ENCODE assay signal across 14 cellular contexts in genomic region chr11:117239295-117239694, GRCh38. TPM values are rescaled to one million over a fixed set of nuclear protein-coding genes. Genes with fewer than 3 reads are reported as not detected.
DNase-seq lines count a peak whose midpoint lies in the region; ATAC-seq and TF ChIP-seq lines count a peak whose summit lies in the region.
"Had no signal": no experiment of that assay in that cellular context is flagged by ENCODE, and none has a peak within 500 bp of the region (broad histone marks: within the 10 kb centered on the region; RNA-seq: fewer than 3 reads in every experiment).

No MANE protein-coding gene starts in this region.

- H3K36me3 ChIP-seq in DND-41 (ENCODE audit: insufficient read depth, low read length) (peaks cover 43% of the 10 kb centered on the region), OCI-LY7 (ENCODE audit: insufficient read depth, low read length) (peaks cover 30% of the 10 kb centered on the region), endodermal cell (ENCODE audit: control insufficient read depth, insufficient read depth, low read length) (peaks cover 53% of the 10 kb centered on the region), MM.1S (replicated peaks; ENCODE audit: insufficient read depth, low read length) (no peaks in the 10 kb centered on the region)

- no peak for DNase-seq in DND-41
- no peak for DNase-seq in OCI-LY7 (ENCODE audit: low spot score)
- no peak for DNase-seq in endodermal cell
- DNase-seq in nephron progenitor cell, result no peak
- no peak for DNase-seq in MM.1S
- DNase-seq in epidermal melanocyte (ENCODE audit: insufficient read length, low spot score), result no peak
- no peak for DNase-seq in stimulated activated CD4-positive, alpha-beta T cell treated with anti-CD3 and anti-CD28 coated beads, Interleukin-4, amount 100 ng/mL, for 4 hours
- DNase-seq: activated CD4-positive, alpha-beta T cell treated with anti-CD3 and anti-CD28 coated beads, Interleukin-2, amount 10 ng/mL, durations not matched to agents 24 days and 14 days; activated naive CD8-positive, alpha-beta T cell treated with anti-CD3 and anti-CD28 coated beads for 36 hours; gastrocnemius medialis; GOT3; NCI-H1694 treated with DMSO at 0.1 percent for 48 hours; stimulated activated naive B cell treated with anti-CD40 and anti-IgM and Interleukin-4, amounts not matched to agents 10 μg/mL and 1 μg/mL and 100 μg/mL, for 72 hours had no signal

- ATAC-seq in DND-41 (ENCODE audit: insufficient read depth, low read depth) (no peak), HG03460 (IDR thresholded peaks at IDR 0.05; ENCODE audit: unreplicated experiment) (no peak)
- ATAC-seq: gastrocnemius medialis; stimulated activated naive B cell treated with anti-CD40 and anti-IgM and Interleukin-4, amounts not matched to agents 10 μg/mL and 1 μg/mL and 100 μg/mL, for 72 hours had no signal

- H3K4me1 Mint-ChIP-seq in endodermal cell (peaks cover 1% of the 10 kb centered on the region), nephron progenitor cell (peaks cover 2% of the 10 kb centered on the region)

- H4K20me1 ChIP-seq in DND-41 (ENCODE audit: insufficient read depth, low read length) (no peaks in the 10 kb centered on the region), OCI-LY7 (ENCODE audit: insufficient read depth, low read length) (no peaks in the 10 kb centered on the region), MM.1S (ENCODE audit: insufficient read depth, low read length) (no peaks in the 10 kb centered on the region; the same call in 1 of the 2 replicates)

- TF ChIP-seq CTCF in DND-41 (IDR thresholded peaks at IDR 0.05; ENCODE audit: borderline replicate concordance, extremely low read depth, low read length, poor library complexity, severe bottlenecking), result peak; percentile 5
- TF ChIP-seq CTCF in OCI-LY7 (conservative IDR thresholded peaks at IDR 0.05; ENCODE audit: low read length), result peak; percentile 33; the same call in 1 of the 2 replicates
- peak; percentile 40 for TF ChIP-seq CTCF in endodermal cell (conservative IDR thresholded peaks at IDR 0.05)
- TF ChIP-seq CTCF in nephron progenitor cell (IDR thresholded peaks at IDR 0.05), result no peak
- no peak for TF ChIP-seq CTCF in MM.1S (IDR thresholded peaks at IDR 0.05; ENCODE audit: low read length)

- peaks cover 2% of the 10 kb centered on the region for H3K79me2 ChIP-seq in DND-41 (ENCODE audit: insufficient read depth, low read length)
- no peaks in the 10 kb centered on the region for H3K79me2 ChIP-seq in OCI-LY7 (ENCODE audit: insufficient read depth, low read depth, low read length)
- H3K79me2 ChIP-seq in MM.1S (ENCODE audit: low read length), result no peaks in the 10 kb centered on the region

- no peak overlapping the region for H3K27ac ChIP-seq in DND-41 (ENCODE audit: low read length)
- no peak overlapping the region for H3K27ac ChIP-seq in OCI-LY7 (ENCODE audit: low read depth, low read length, poor library complexity, severe bottlenecking)
- H3K27ac ChIP-seq in endodermal cell (ENCODE audit: low read depth, low read length), result no peak overlapping the region
- H3K27ac ChIP-seq in MM.1S (ENCODE audit: low read length), result no peak overlapping the region
- H3K27ac ChIP-seq: gastrocnemius medialis had no signal

- no TSS peak for BruUV-seq in OCI-LY7 (replicated peaks; lab: Mats Ljungman, UMichigan)

- H3K27me3 Mint-ChIP-seq in endodermal cell (ENCODE audit: insufficient read depth), result no peaks in the 10 kb centered on the region
- no peaks in the 10 kb centered on the region for H3K27me3 Mint-ChIP-seq in nephron progenitor cell (ENCODE audit: low read depth, poor library complexity)
- H3K27me3 Mint-ChIP-seq: activated CD4-positive, alpha-beta T cell treated with anti-CD3 and anti-CD28 coated beads, Interleukin-2, amount 10 ng/mL, durations not matched to agents 24 days and 14 days; activated naive CD8-positive, alpha-beta T cell treated with anti-CD3 and anti-CD28 coated beads for 36 hours; stimulated activated naive B cell treated with anti-CD40 and anti-IgM and Interleukin-4, amounts not matched to agents 10 μg/mL and 1 μg/mL and 100 μg/mL, for 72 hours had no signal

- no peaks in the 10 kb centered on the region for H3K27me3 ChIP-seq in DND-41 (ENCODE audit: insufficient read depth, low read length, poor library complexity)
- H3K27me3 ChIP-seq in endodermal cell (ENCODE audit: control insufficient read depth, insufficient read depth, low read length, poor library complexity, severe bottlenecking), result no peaks in the 10 kb centered on the region
- no peaks in the 10 kb centered on the region for H3K27me3 ChIP-seq in MM.1S (replicated peaks; ENCODE audit: insufficient read depth, low read length)
- H3K27me3 ChIP-seq: gastrocnemius medialis had no signal

- WGBS in endodermal cell (ENCODE audit: insufficient coverage in 1 of 2, insufficient read length in 1 of 2), 2 experiments, result 89 to 92% methylated on average over 4 to 6 of the region's 6 CpGs

- H3K9me2 ChIP-seq in OCI-LY7 (ENCODE audit: insufficient read depth, low read length) (no peaks in the 10 kb centered on the region), MM.1S (replicated peaks; ENCODE audit: insufficient read depth, low read length) (no peaks in the 10 kb centered on the region)

- H3K9ac ChIP-seq in DND-41 (ENCODE audit: low read depth, low read length) (no peak overlapping the region), endodermal cell (ENCODE audit: extremely low read depth, low read length, poor library complexity, severe bottlenecking) (no peak overlapping the region), MM.1S (ENCODE audit: low read length) (no peak overlapping the region)

- POLR2A ChIA-PET in OCI-LY7 (lab: Charles Lee), result interaction anchor here (0.7 kb wide), 1 partner anchor 320 kb away, joined by 6 read pairs; no protein-coding TSS in a partner anchor

- H3K4me3 Mint-ChIP-seq in endodermal cell (no peak overlapping the region), nephron progenitor cell (no peak overlapping the region)
- H3K4me3 Mint-ChIP-seq: activated CD4-positive, alpha-beta T cell treated with anti-CD3 and anti-CD28 coated beads, Interleukin-2, amount 10 ng/mL, durations not matched to agents 24 days and 14 days; activated naive CD8-positive, alpha-beta T cell treated with anti-CD3 and anti-CD28 coated beads for 36 hours; stimulated activated naive B cell treated with anti-CD40 and anti-IgM and Interleukin-4, amounts not matched to agents 10 μg/mL and 1 μg/mL and 100 μg/mL, for 72 hours had no signal

- H3K4me3 ChIP-seq in DND-41 (ENCODE audit: low read depth in 1 of 2, low read length in 2 of 2), result no peak overlapping the region
- no peak overlapping the region for H3K4me3 ChIP-seq in OCI-LY7 (ENCODE audit: low read depth, low read length, poor library complexity, severe bottlenecking)
- no peak overlapping the region for H3K4me3 ChIP-seq in endodermal cell (ENCODE audit: low read length)
- H3K4me3 ChIP-seq in MM.1S (ENCODE audit: low read length), result no peak overlapping the region
- H3K4me3 ChIP-seq: gastrocnemius medialis had no signal

- H3K9me3 ChIP-seq in DND-41 (ENCODE audit: insufficient read depth, low read length, severe bottlenecking) (no peaks in the 10 kb centered on the region), OCI-LY7 (ENCODE audit: low read length) (no peaks in the 10 kb centered on the region), endodermal cell (ENCODE audit: control insufficient read depth, low read length) (no peaks in the 10 kb centered on the region), MM.1S (replicated peaks; ENCODE audit: insufficient read depth, low read length) (no peaks in the 10 kb centered on the region)
- H3K9me3 ChIP-seq: gastrocnemius medialis had no signal

- intact Hi-C loops in OCI-LY7 (cut with micrococcal nuclease; ENCODE audit: unreplicated experiment), result no loop called here

- H3K27ac Mint-ChIP-seq in endodermal cell (no peak overlapping the region), nephron progenitor cell (peak overlapping the region; percentile 30)
- H3K27ac Mint-ChIP-seq: activated CD4-positive, alpha-beta T cell treated with anti-CD3 and anti-CD28 coated beads, Interleukin-2, amount 10 ng/mL, durations not matched to agents 24 days and 14 days; activated naive CD8-positive, alpha-beta T cell treated with anti-CD3 and anti-CD28 coated beads for 36 hours; stimulated activated naive B cell treated with anti-CD40 and anti-IgM and Interleukin-4, amounts not matched to agents 10 μg/mL and 1 μg/mL and 100 μg/mL, for 72 hours had no signal

- CTCF ChIA-PET in OCI-LY7 (lab: Charles Lee; ENCODE audit: unreplicated experiment), result no interaction called here

- H3K4me1 ChIP-seq in DND-41 (ENCODE audit: insufficient read depth, low read length) (peaks cover 2% of the 10 kb centered on the region), OCI-LY7 (ENCODE audit: insufficient read depth, low read length, poor library complexity, severe bottlenecking) (peaks cover 4% of the 10 kb centered on the region), endodermal cell (ENCODE audit: control insufficient read depth, insufficient read depth, low read length) (no peaks in the 10 kb centered on the region), MM.1S (ENCODE audit: low read length) (no peaks in the 10 kb centered on the region)

- H3K36me3 Mint-ChIP-seq in endodermal cell (ENCODE audit: low read depth) (peaks cover 42% of the 10 kb centered on the region), nephron progenitor cell (ENCODE audit: low read depth) (peaks cover 39% of the 10 kb centered on the region)

- H2AFZ ChIP-seq in DND-41 (ENCODE audit: low read depth, low read length) (no peak overlapping the region), OCI-LY7 (ENCODE audit: low read length) (no peak overlapping the region), MM.1S (ENCODE audit: low read length) (no peak overlapping the region)

- H3K9me3 Mint-ChIP-seq in endodermal cell (no peaks in the 10 kb centered on the region), nephron progenitor cell (no peaks in the 10 kb centered on the region)
- H3K9me3 Mint-ChIP-seq: activated CD4-positive, alpha-beta T cell treated with anti-CD3 and anti-CD28 coated beads, Interleukin-2, amount 10 ng/mL, durations not matched to agents 24 days and 14 days; activated naive CD8-positive, alpha-beta T cell treated with anti-CD3 and anti-CD28 coated beads for 36 hours; stimulated activated naive B cell treated with anti-CD40 and anti-IgM and Interleukin-4, amounts not matched to agents 10 μg/mL and 1 μg/mL and 100 μg/mL, for 72 hours had no signal

- no peaks in the 10 kb centered on the region for H3F3A ChIP-seq in MM.1S (ENCODE audit: insufficient read depth, low read length)

- H3K4me2 ChIP-seq in DND-41 (ENCODE audit: insufficient read depth, low read length) (no peak overlapping the region), OCI-LY7 (ENCODE audit: low read length) (no peak overlapping the region), MM.1S (ENCODE audit: low read depth, low read length) (no peak overlapping the region)

RNA-seq across cellular contexts. Expression of gene RNF214, which starts 6.8 kb away (rescaled TPM):
- 10.9 and 11.2 TPM in 2 replicates for total RNA-seq in OCI-LY7 (2014; rRNA removed; shearing (Covaris generic))
- total RNA-seq in OCI-LY7 (2022) (30.2 and 31.4 TPM in 2 replicates), endodermal cell (10 to 100 TPM; 46.4 to 51.1 TPM)
- 35.7 TPM for polyA plus RNA-seq in endodermal cell (2013, experiment 1 of 2)
- 37.2 TPM for polyA plus RNA-seq in endodermal cell (2013, experiment 2 of 2)

RNA-seq across cellular contexts. Expression of gene PCSK7, which starts 7.4 kb away (rescaled TPM):
- 44.1 and 45.4 TPM in 2 replicates for total RNA-seq in OCI-LY7 (2014; rRNA removed; shearing (Covaris generic))
- total RNA-seq in OCI-LY7 (2022) (91.2 and 104 TPM in 2 replicates), endodermal cell (10 to 100 TPM; 56.5 to 58.6 TPM)
- polyA plus RNA-seq in endodermal cell (2013, experiment 1 of 2), result 27.4 TPM
- 21.1 TPM for polyA plus RNA-seq in endodermal cell (2013, experiment 2 of 2)

RNA-seq across cellular contexts. Expression of gene TAGLN, which starts 40.1 kb away (rescaled TPM):
- 7.4 and 8.4 TPM in 2 replicates for total RNA-seq in OCI-LY7 (2014; rRNA removed; shearing (Covaris generic))
- 5.4 and 6.4 TPM in 2 replicates for total RNA-seq in OCI-LY7 (2022)
- total RNA-seq in endodermal cell, result 100 to 1,000 TPM; 228 to 412 TPM
- polyA plus RNA-seq in endodermal cell (2013, experiment 1 of 2), result 375 TPM
- polyA plus RNA-seq in endodermal cell (2013, experiment 2 of 2), result 542 TPM

RNA-seq across cellular contexts. Expression of gene BACE1-AS, which starts 51.9 kb away (rescaled TPM):
- 4.4 and 4.8 TPM in 2 replicates for total RNA-seq in OCI-LY7 (2014; rRNA removed; shearing (Covaris generic))
- total RNA-seq in OCI-LY7 (2022), result 8.0 and 9.4 TPM in 2 replicates
- total RNA-seq in endodermal cell, result 10 to 100 TPM; 15.0 to 15.5 TPM
- polyA plus RNA-seq in endodermal cell (2013, experiment 1 of 2), result 8.9 TPM
- 10.9 TPM for polyA plus RNA-seq in endodermal cell (2013, experiment 2 of 2)

Comparison
In these comparisons a context has a peak if more than half of its experiments do, and no peak if none do; other contexts are left out.
1. CTCF ChIP-seq: peak in DND-41 (single experiment), OCI-LY7 (single experiment) and endodermal cell (single experiment); none in nephron progenitor cell (single experiment) and MM.1S (single experiment).
2. RNA of gene TAGLN, which starts 40.1 kb away (total RNA-seq): 228 to 412 TPM in endodermal cell; 5.4 to 8.4 TPM in OCI-LY7; every median in the first group is over 10 times any median in the second.